In genomic region chr2:237529452-237530402, GRCh38 we compare ENCODE assay signal across 11 cellular contexts. TPM values are rescaled to one million over a fixed set of nuclear protein-coding genes. Genes with fewer than 3 reads are reported as not detected.
DNase-seq lines count a peak whose midpoint lies in the region; ATAC-seq, FAIRE-seq and TF ChIP-seq lines count a peak whose summit lies in the region.
"Had no signal": no experiment of that assay in that cellular context is flagged by ENCODE, and none has a peak within 500 bp of the region (broad histone marks: within the 10 kb centered on the region; RNA-seq: fewer than 3 reads in every experiment).

No MANE protein-coding gene starts in this region.

- H3K9ac ChIP-seq in K562 (ENCODE audit: insufficient read depth in 1 of 2, low read depth in 2 of 2, low read length in 2 of 2) = no peak overlapping the region

- no peak overlapping the region for H2AFZ ChIP-seq in K562 (ENCODE audit: low read depth, low read length)

- H3K27me3 ChIP-seq in K562 (ENCODE audit: control insufficient read depth in 2 of 2, insufficient read depth in 2 of 2, low read length in 2 of 2) = peaks cover 0 to 51% of the 10 kb centered on the region in 2 experiments; a peak in 3 of 5 replicates

- H3K36me3 Mint-ChIP-seq in activated CD4-positive, alpha-beta memory T cell treated with anti-CD3 and anti-CD28 coated beads, Interleukin-2, amount 10 ng/mL, durations not matched to agents 7 days and 5 days (ENCODE audit: low read depth) = no peaks in the 10 kb centered on the region

- H3K9me1 ChIP-seq in K562 (ENCODE audit: control insufficient read depth, insufficient read depth, low read length) = no peaks in the 10 kb centered on the region

- H3K4me3 ChIP-seq in K562 = no peak overlapping the region

- TF ChIP-seq EP300 in K562 (IDR thresholded peaks at IDR 0.05; ENCODE audit: low read length) = no peak

- H3K27ac Mint-ChIP-seq in activated CD4-positive, alpha-beta memory T cell treated with anti-CD3 and anti-CD28 coated beads, Interleukin-2, amount 10 ng/mL, durations not matched to agents 7 days and 5 days = no peak overlapping the region

- in situ Hi-C loops in GM13977 (cut with MboI; ENCODE audit: low pct_unique_long_range_greater_than_20kb, low sequenced_read_pairs, unreplicated experiment) = no loop called here
- in situ Hi-C loops in K562 (cut with MboI) = no loop called here

- CTCF ChIA-PET in K562 (lab: Yijun Ruan, JAX; ENCODE audit: low intra/inter-chr PET ratio) = no interaction called here
- CTCF ChIA-PET in activated CD4-positive, alpha-beta memory T cell treated with anti-CD3 and anti-CD28 coated beads, Interleukin-2, amount 10 ng/mL, durations not matched to agents 7 days and 5 days (lab: Charles Lee) = interaction anchor here (2.0 kb wide), 1 partner anchor 17 kb away, joined by 7 read pairs; no protein-coding TSS in a partner anchor

- no peaks in the 10 kb centered on the region for H3K4me1 ChIP-seq in K562 (replicated peaks in 1 of 2; ENCODE audit: control insufficient read depth in 2 of 2, insufficient read depth in 2 of 2, low read length in 2 of 2)

- H3K4me2 ChIP-seq in K562 (ENCODE audit: insufficient read depth, low read length) = no peak overlapping the region

- peak; percentile 69 for ATAC-seq in GM21381 (IDR thresholded peaks at IDR 0.05; ENCODE audit: unreplicated experiment)
- ATAC-seq in HG03139 (IDR thresholded peaks at IDR 0.05; ENCODE audit: unreplicated experiment) = peak; percentile 85
- ATAC-seq in K562 = no peak

- H3K9me3 Mint-ChIP-seq in activated CD4-positive, alpha-beta memory T cell treated with anti-CD3 and anti-CD28 coated beads, Interleukin-2, amount 10 ng/mL, durations not matched to agents 7 days and 5 days = no peaks in the 10 kb centered on the region

- no peak for FAIRE-seq in K562 (lab: Jason Lieb, UNC)
- FAIRE-seq: endothelial cell of umbilical vein had no signal

- no TSS peak for BruUV-seq in K562 (replicated peaks; lab: Mats Ljungman, UMichigan)

- H3K27ac ChIP-seq in K562 (ENCODE audit: extremely low read depth, low read depth, low read length) = no peak overlapping the region
- H3K27ac ChIP-seq: WERI-Rb-1 had no signal

- TF ChIP-seq CTCF in GM13977 (IDR thresholded peaks at IDR 0.05; ENCODE audit: extremely low read depth, insufficient read depth, missing control alignments) (no peak), K562 (IDR thresholded peaks at IDR 0.05 in 2 of 3, conservative IDR thresholded peaks at IDR 0.05 in 1 of 3; ENCODE audit: insufficient read depth in 2 of 3, low read depth in 1 of 3, low read length in 3 of 3) (no peak)

- H3K4me1 Mint-ChIP-seq in activated CD4-positive, alpha-beta memory T cell treated with anti-CD3 and anti-CD28 coated beads, Interleukin-2, amount 10 ng/mL, durations not matched to agents 7 days and 5 days = no peaks in the 10 kb centered on the region

- no peaks in the 10 kb centered on the region for H4K20me1 ChIP-seq in K562 (replicated peaks; ENCODE audit: control insufficient read depth, insufficient read depth, low read length)

- POLR2A ChIA-PET in K562 (lab: Yijun Ruan, JAX) = no interaction called here
- POLR2A ChIA-PET in activated CD4-positive, alpha-beta memory T cell treated with anti-CD3 and anti-CD28 coated beads, Interleukin-2, amount 10 ng/mL, durations not matched to agents 7 days and 5 days (lab: Charles Lee) = no interaction called here

- H3K9me3 ChIP-seq in K562 (replicated peaks; ENCODE audit: control insufficient read depth, insufficient read depth, low read depth, low read length) = no peaks in the 10 kb centered on the region

- no peaks in the 10 kb centered on the region for H3K79me2 ChIP-seq in K562 (ENCODE audit: control insufficient read depth, insufficient read depth, low read length)

- TF ChIP-seq POLR2A in K562 (conservative IDR thresholded peaks at IDR 0.05) = no peak

- no peak overlapping the region for H3K4me3 Mint-ChIP-seq in activated CD4-positive, alpha-beta memory T cell treated with anti-CD3 and anti-CD28 coated beads, Interleukin-2, amount 10 ng/mL, durations not matched to agents 7 days and 5 days

- TF ChIP-seq RAD21 in K562 (CRISPR knock-in tag; conservative IDR thresholded peaks at IDR 0.05 in 1 of 2, IDR thresholded peaks at IDR 0.05 in 1 of 2) = no peak

- peak; percentile 75 for DNase-seq in GM13977 (ENCODE audit: low spot score)
- no peak for DNase-seq in K562 (ENCODE audit: extremely low read depth in 1 of 4, low spot score in 3 of 4)
- no peak for DNase-seq in HT-29 (ENCODE audit: low spot score)
- no peak for DNase-seq in T1000 (lab: John Stamatoyannopoulos, UW)
- DNase-seq in NCI-H82 (lab: John Stamatoyannopoulos, UW) = no peak
- no peak for DNase-seq in activated CD4-positive, alpha-beta memory T cell treated with anti-CD3 and anti-CD28 coated beads, Interleukin-2, amount 10 ng/mL, durations not matched to agents 7 days and 5 days
- DNase-seq: kidney glomerular epithelial cell, WERI-Rb-1 had no signal

- 2% methylated on average over 11 of the region's 19 CpGs for WGBS in K562 (ENCODE audit: insufficient coverage, low coverage, missing lambda C conversion rate)

- H3K36me3 ChIP-seq in K562 (ENCODE audit: control insufficient read depth, insufficient read depth, low read length) = no peaks in the 10 kb centered on the region
- H3K36me3 ChIP-seq: WERI-Rb-1 had no signal

- no peaks in the 10 kb centered on the region for H3K27me3 Mint-ChIP-seq in activated CD4-positive, alpha-beta memory T cell treated with anti-CD3 and anti-CD28 coated beads, Interleukin-2, amount 10 ng/mL, durations not matched to agents 7 days and 5 days

- intact Hi-C loops in K562 (cut with micrococcal nuclease) = no loop called here

TF ChIP-seq in K562, 482 proteins besides CTCF, POLR2A, EP300 and RAD21:
- TF ChIP-seq ZKSCAN3 (CRISPR knock-in tag; IDR thresholded peaks at IDR 0.05) (no peak), E2F5 (CRISPR knock-in tag; IDR thresholded peaks at IDR 0.05) (no peak), C11orf30 (IDR thresholded peaks at IDR 0.05; ENCODE audit: low read depth) (peak; percentile 77), ZNF316 (IDR thresholded peaks at IDR 0.05) (peak; percentile 83), MAFF (IDR thresholded peaks at IDR 0.05; ENCODE audit: low read length) (peak; percentile 86), NBN (IDR thresholded peaks at IDR 0.05; ENCODE audit: low read depth) (no peak), SPI1 (IDR thresholded peaks at IDR 0.05; ENCODE audit: borderline replicate concordance, low read depth, low read length) (0 out of 2 replicates have a peak, but pooled peaks have one; percentile 12), MAFG (tag; conservative IDR thresholded peaks at IDR 0.05) (peak; percentile 84), MAFK (IDR thresholded peaks at IDR 0.05; ENCODE audit: low read length) (peak; percentile 83)

RNA-seq across cellular contexts. Expression of gene PRLH, which starts 36.6 kb away (rescaled TPM):
- not detected in 2 replicates for total RNA-seq in K562 (2011; cell fraction: chromatin; rRNA removed; ENCODE audit: low replicate concordance)
- not detected in 2 replicates for total RNA-seq in K562 (2011; cell fraction: nucleolus; rRNA removed)
- total RNA-seq in K562 (2011; cell fraction: nucleoplasm; rRNA removed) = not detected in 2 replicates
- total RNA-seq in K562 (2014; rRNA removed) (not detected in 2 replicates), K562 (2014; rRNA removed; fragmentation: Illumina TruSeq; extraction: Trizol) (not detected in 2 replicates), K562 (2015; rRNA removed; fragmentation: Illumina TruSeq; extraction: Trizol) (not detected in 2 replicates), K562 (2021) (not detected in 2 replicates)
- polyA plus RNA-seq in K562 (2011; rRNA removed) (not detected in 2 replicates), K562 (2014; fragmentation: Illumina TruSeq; extraction: Trizol) (not detected in 2 replicates), K562 (2014; fragmentation: Nextera tagmentation; extraction: Ambion mirVana) (not detected), K562 (2014; rRNA removed) (not detected in 2 replicates)
- polyA plus RNA-seq in K562 (2011; cell fraction: cytosol; rRNA removed) = not detected in 2 replicates
- not detected in 2 replicates for polyA plus RNA-seq in K562 (2011; cell fraction: nucleus; rRNA removed)
- not detected in 2 replicates for polyA plus RNA-seq in K562 (2012)
- not detected in 2 replicates for polyA minus RNA-seq in K562 (2011; rRNA and poly(A)+ RNA removed)
- polyA minus RNA-seq in K562 (2011; cell fraction: cytosol; rRNA and poly(A)+ RNA removed) = not detected in 2 replicates
- polyA minus RNA-seq in K562 (2011; cell fraction: nucleus; rRNA and poly(A)+ RNA removed) = not detected in 2 replicates
- total RNA-seq in HT-29 (2014; rRNA removed; shearing (Covaris generic)) = not detected in 2 replicates
- total RNA-seq in activated CD4-positive, alpha-beta memory T cell treated with anti-CD3 and anti-CD28 coated beads, Interleukin-2, amount 10 ng/mL, durations not matched to agents 7 days and 5 days = not detected
- total RNA-seq: endothelial cell of umbilical vein had no signal
- polyA plus RNA-seq: endothelial cell of umbilical vein had no signal

RNA-seq across cellular contexts. Expression of gene MLPH, which starts 42.7 kb away (rescaled TPM):
- total RNA-seq in K562 (2011; cell fraction: chromatin; rRNA removed; ENCODE audit: low replicate concordance) = not detected in 2 replicates
- total RNA-seq in K562 (2011; cell fraction: nucleolus; rRNA removed) = not detected in 2 replicates
- total RNA-seq in K562 (2011; cell fraction: nucleoplasm; rRNA removed) = not detected in 2 replicates
- total RNA-seq in K562 (2014; rRNA removed) (not detected in 2 replicates), K562 (2014; rRNA removed; fragmentation: Illumina TruSeq; extraction: Trizol) (not detected in 2 replicates), K562 (2015; rRNA removed; fragmentation: Illumina TruSeq; extraction: Trizol) (not detected in 2 replicates), K562 (2021) (0.22 and 0.65 TPM in 2 replicates)
- polyA plus RNA-seq in K562 (2011; rRNA removed) (not detected in 2 replicates), K562 (2014; fragmentation: Illumina TruSeq; extraction: Trizol) (not detected in 2 replicates), K562 (2014; fragmentation: Nextera tagmentation; extraction: Ambion mirVana) (not detected), K562 (2014; rRNA removed) (not detected in 2 replicates)
- not detected in 2 replicates for polyA plus RNA-seq in K562 (2011; cell fraction: cytosol; rRNA removed)
- polyA plus RNA-seq in K562 (2011; cell fraction: nucleus; rRNA removed) = 0.24 TPM in 1 of 2 replicates, not detected in the other
- 0.12 and 0.25 TPM in 2 replicates for polyA plus RNA-seq in K562 (2012)
- not detected in 2 replicates for polyA minus RNA-seq in K562 (2011; rRNA and poly(A)+ RNA removed)
- not detected in 2 replicates for polyA minus RNA-seq in K562 (2011; cell fraction: cytosol; rRNA and poly(A)+ RNA removed)
- not detected in 2 replicates for polyA minus RNA-seq in K562 (2011; cell fraction: nucleus; rRNA and poly(A)+ RNA removed)
- 66.1 and 67.8 TPM in 2 replicates for total RNA-seq in HT-29 (2014; rRNA removed; shearing (Covaris generic))
- not detected for total RNA-seq in activated CD4-positive, alpha-beta memory T cell treated with anti-CD3 and anti-CD28 coated beads, Interleukin-2, amount 10 ng/mL, durations not matched to agents 7 days and 5 days
- total RNA-seq: endothelial cell of umbilical vein had no signal
- polyA plus RNA-seq: endothelial cell of umbilical vein had no signal

Comparison
In these comparisons a context has a peak if more than half of its experiments do, and no peak if none do; other contexts are left out.
1. RNA of gene MLPH, which starts 42.7 kb away (total RNA-seq): 66.1 to 67.8 TPM in HT-29; 0.22 to 0.65 TPM in K562 and not detected in activated CD4-positive, alpha-beta memory T cell treated with anti-CD3 and anti-CD28 coated beads, Interleukin-2, amount 10 ng/mL, durations not matched to agents 7 days and 5 days; every median in the first group is over 10 times any median in the second.